Comparison of ENCODE assay signal across 32 cellular contexts in the genomic region with DNA sequence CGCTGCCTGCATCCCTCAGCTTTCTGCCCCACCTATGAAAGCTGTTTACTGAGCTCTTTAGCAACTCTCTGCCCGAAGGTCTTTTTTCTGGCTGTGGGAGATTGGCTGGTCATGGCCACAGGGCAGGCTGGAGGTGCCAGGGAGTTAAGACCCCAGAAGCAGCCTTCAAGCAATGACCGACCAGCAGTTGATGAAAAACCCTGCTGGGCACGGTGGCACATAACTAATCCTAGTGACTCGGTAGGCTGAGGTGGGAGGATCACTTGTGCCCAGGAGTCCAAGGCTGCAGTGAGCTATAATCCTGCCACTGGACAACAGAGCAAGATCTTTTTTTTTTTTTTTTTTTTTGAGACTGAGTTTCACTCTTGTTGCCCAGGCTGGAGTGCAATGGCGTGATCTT.
"Had no signal": no experiment of that assay in that cellular context is flagged by ENCODE, and none has a peak within 500 bp of the region (broad histone marks: within the 10 kb centered on the region; RNA-seq: fewer than 3 reads in every experiment).

No MANE protein-coding gene starts in this region.

- H3K9me3 ChIP-seq: SJCRH30 had no signal

- H3K4me1 Mint-ChIP-seq: brain had no signal

- H3K36me3 ChIP-seq: SJCRH30 had no signal

- H3K27me3 Mint-ChIP-seq: activated B cell treated with CpG ODN at 0.5 μM for 24 hours; activated CD4-positive, alpha-beta memory T cell treated with anti-CD3 and anti-CD28 coated beads for 36 hours; activated naive CD8-positive, alpha-beta T cell; activated naive CD8-positive, alpha-beta T cell treated with anti-CD3 and anti-CD28 coated beads, Interleukin-2, amount 50 U/mL, for 24 hours had no signal

- H3K27me3 ChIP-seq: SJCRH30 had no signal

- DNase-seq: activated B cell treated with CpG ODN at 0.5 μM for 24 hours; activated CD4-positive, alpha-beta memory T cell treated with anti-CD3 and anti-CD28 coated beads for 36 hours; activated CD4-positive, alpha-beta T cell treated with anti-CD3 and anti-CD28 coated beads for 4 hours; activated CD4-positive, alpha-beta T cell treated with anti-CD3 and anti-CD28 coated beads, Interleukin-2, amount 50 U/mL, for 1 hour; activated CD4-positive, CD25-positive, alpha-beta regulatory T cell treated with anti-CD3 and anti-CD28 coated beads, Interleukin-2, amount 50 U/mL, for 72 hours; activated CD8-positive, alpha-beta memory T cell treated with anti-CD3 and anti-CD28 coated beads, Interleukin-2, amount 10 ng/mL, durations not matched to agents 7 days and 5 days; activated CD8-positive, alpha-beta memory T cell treated with anti-CD3 and anti-CD28 coated beads, Interleukin-2, amount 50 U/mL, for 48 hours; activated effector memory CD4-positive, alpha-beta T cell treated with Interleukin-2 at 50 U/mL for 16 hours; activated naive CD4-positive, alpha-beta T cell treated with anti-CD3 and anti-CD28 coated beads, Interleukin-2, amount 10 ng/mL, durations not matched to agents 7 days and 5 days; activated naive CD8-positive, alpha-beta T cell treated with anti-CD3 and anti-CD28 coated beads, Interleukin-2, amount 50 U/mL, for 24 hours; activated T-cell treated with anti-CD3 and anti-CD28 coated beads, Interleukin-2, amount 50 U/mL, for 48 hours; anterior cingulate cortex; caudate nucleus; cerebellar nuclear complex; Kasumi-1; KG1; MM.1S; NCI-H1092 treated with DMSO at 0.1 percent for 48 hours; NCI-H1417; NCI-H146; NCI-H187 treated with DMSO at 0.1 percent for 48 hours; NCI-H2081 treated with DMSO at 0.1 percent for 48 hours; NCI-H226; NCI-H446 treated with DMSO at 0.1 percent for 48 hours; NCI-H524 treated with DMSO at 0.1 percent for 48 hours; NK-92 treated with Interleukin-12 subunit alpha and Interleukin-12 subunit beta, amount 100 ng/mL, for 24 hours; PC-3; SHP77; SJCRH30 had no signal

- ATAC-seq: activated CD8-positive, alpha-beta memory T cell treated with anti-CD3 and anti-CD28 coated beads, Interleukin-2, amount 10 ng/mL, durations not matched to agents 7 days and 5 days; activated naive CD8-positive, alpha-beta T cell treated with anti-CD3 and anti-CD28 coated beads, Interleukin-2, amount 50 U/mL, for 24 hours; PC-3 had no signal

- H3K27ac ChIP-seq: SJCRH30, SK-N-MC had no signal

- H3K4me1 ChIP-seq: SJCRH30 had no signal

- H3K27ac Mint-ChIP-seq: activated B cell treated with CpG ODN at 0.5 μM for 24 hours; activated CD4-positive, alpha-beta memory T cell treated with anti-CD3 and anti-CD28 coated beads for 36 hours; activated CD8-positive, alpha-beta memory T cell treated with anti-CD3 and anti-CD28 coated beads, Interleukin-2, amount 10 ng/mL, durations not matched to agents 7 days and 5 days; activated naive CD4-positive, alpha-beta T cell treated with anti-CD3 and anti-CD28 coated beads, Interleukin-2, amount 10 ng/mL, durations not matched to agents 7 days and 5 days; activated naive CD8-positive, alpha-beta T cell; activated naive CD8-positive, alpha-beta T cell treated with anti-CD3 and anti-CD28 coated beads, Interleukin-2, amount 50 U/mL, for 24 hours; brain had no signal

- H3K4me3 Mint-ChIP-seq: activated B cell treated with CpG ODN at 0.5 μM for 24 hours; activated CD4-positive, alpha-beta memory T cell treated with anti-CD3 and anti-CD28 coated beads for 36 hours; activated CD8-positive, alpha-beta memory T cell treated with anti-CD3 and anti-CD28 coated beads, Interleukin-2, amount 10 ng/mL, durations not matched to agents 7 days and 5 days; activated naive CD4-positive, alpha-beta T cell treated with anti-CD3 and anti-CD28 coated beads, Interleukin-2, amount 10 ng/mL, durations not matched to agents 7 days and 5 days; activated naive CD8-positive, alpha-beta T cell; activated naive CD8-positive, alpha-beta T cell treated with anti-CD3 and anti-CD28 coated beads, Interleukin-2, amount 50 U/mL, for 24 hours; brain had no signal

- H3K9me3 Mint-ChIP-seq: activated B cell treated with CpG ODN at 0.5 μM for 24 hours; activated CD4-positive, alpha-beta memory T cell treated with anti-CD3 and anti-CD28 coated beads for 36 hours had no signal

- H3K36me3 Mint-ChIP-seq: activated CD4-positive, alpha-beta memory T cell treated with anti-CD3 and anti-CD28 coated beads for 36 hours; activated CD8-positive, alpha-beta memory T cell treated with anti-CD3 and anti-CD28 coated beads, Interleukin-2, amount 10 ng/mL, durations not matched to agents 7 days and 5 days; activated naive CD4-positive, alpha-beta T cell treated with anti-CD3 and anti-CD28 coated beads, Interleukin-2, amount 10 ng/mL, durations not matched to agents 7 days and 5 days; brain had no signal

- H3K4me3 ChIP-seq: SJCRH30, SK-N-MC had no signal
